12 cellular contexts compared by ENCODE assay signal in genomic region chr12:131736807-131737484, GRCh38. TPM values are rescaled to one million over a fixed set of nuclear protein-coding genes. Genes with fewer than 3 reads are reported as not detected.
DNase-seq lines count a peak whose midpoint lies in the region; ATAC-seq, FAIRE-seq and TF ChIP-seq lines count a peak whose summit lies in the region.
"Had no signal": no experiment of that assay in that cellular context is flagged by ENCODE, and none has a peak within 500 bp of the region (broad histone marks: within the 10 kb centered on the region; RNA-seq: fewer than 3 reads in every experiment).

No MANE protein-coding gene starts in this region.

- H3K4me3 ChIP-seq in PC-9 (peak overlapping the region; percentile 50), endothelial cell of umbilical vein (replicated peaks in 1 of 3; ENCODE audit: insufficient read depth in 1 of 3, low read depth in 1 of 3, low read length in 3 of 3) (no peak overlapping the region)
- H3K4me3 ChIP-seq: gastrocnemius medialis had no signal

- H4K20me1 ChIP-seq in PC-9 (ENCODE audit: insufficient read depth) (no peaks in the 10 kb centered on the region), endothelial cell of umbilical vein (replicated peaks; ENCODE audit: control insufficient read depth, extremely low read depth, insufficient read depth, low read length) (no peaks in the 10 kb centered on the region)

- H3K27me3 ChIP-seq in PC-9 (ENCODE audit: insufficient read depth, low read depth) (no peaks in the 10 kb centered on the region), endothelial cell of umbilical vein (ENCODE audit: control insufficient read depth in 2 of 2, insufficient read depth in 2 of 2, low read length in 2 of 2) (no peaks in the 10 kb centered on the region)
- H3K27me3 ChIP-seq: gastrocnemius medialis had no signal

- H3K4me2 ChIP-seq in PC-9: peak overlapping the region; percentile 86
- peak overlapping the region; percentile 45 for H3K4me2 ChIP-seq in endothelial cell of umbilical vein (ENCODE audit: insufficient read depth, low read length)

- dilution Hi-C loops in endothelial cell of umbilical vein (cut with MboI; ENCODE audit: extremely low pct_ligation_motif_present, low sequenced_read_pairs): no loop called here

- H3K27me3 Mint-ChIP-seq in mesothelial cell of epicardium (ENCODE audit: low read depth): no peaks in the 10 kb centered on the region
- H3K27me3 Mint-ChIP-seq in stimulated activated naive CD8-positive, alpha-beta T cell treated with anti-CD3 and anti-CD28 coated beads, Interleukin-15, amount 100 ng/mL, for 72 hours: no peaks in the 10 kb centered on the region

- H3K27ac Mint-ChIP-seq in mesothelial cell of epicardium: peak overlapping the region; percentile 13
- H3K27ac Mint-ChIP-seq in stimulated activated naive CD8-positive, alpha-beta T cell treated with anti-CD3 and anti-CD28 coated beads, Interleukin-15, amount 100 ng/mL, for 72 hours: no peak overlapping the region
- H3K27ac Mint-ChIP-seq: T-helper 1 cell treated with Interleukin-12 subunit alpha and Interleukin-12 subunit beta and Interleukin-4 antibody, amounts not matched to agents 30 μg/mL and 1 μg/mL, for 36 hours had no signal

- H3K4me3 Mint-ChIP-seq in mesothelial cell of epicardium: peak overlapping the region; percentile 10
- no peak overlapping the region for H3K4me3 Mint-ChIP-seq in stimulated activated naive CD8-positive, alpha-beta T cell treated with anti-CD3 and anti-CD28 coated beads, Interleukin-15, amount 100 ng/mL, for 72 hours
- H3K4me3 Mint-ChIP-seq: T-helper 1 cell treated with Interleukin-12 subunit alpha and Interleukin-12 subunit beta and Interleukin-4 antibody, amounts not matched to agents 30 μg/mL and 1 μg/mL, for 36 hours had no signal

- H3K4me1 Mint-ChIP-seq in mesothelial cell of epicardium: peaks cover 8% of the 10 kb centered on the region
- H3K4me1 Mint-ChIP-seq in stimulated activated naive CD8-positive, alpha-beta T cell treated with anti-CD3 and anti-CD28 coated beads, Interleukin-15, amount 100 ng/mL, for 72 hours: no peaks in the 10 kb centered on the region

- ATAC-seq in stimulated activated naive CD8-positive, alpha-beta T cell treated with anti-CD3 and anti-CD28 coated beads, Interleukin-15, amount 100 ng/mL, for 72 hours: no peak
- no peak for ATAC-seq in HG02840 (IDR thresholded peaks at IDR 0.05; ENCODE audit: low FRiP score, unreplicated experiment)
- ATAC-seq: gastrocnemius medialis had no signal

- no TSS peak for BruUV-seq in PC-9 (replicated peaks; lab: Mats Ljungman, UMichigan)
- no TSS peak for BruUV-seq in endothelial cell of umbilical vein (replicated peaks; lab: Mats Ljungman, UMichigan)

- no peak overlapping the region; the same call in 1 of the 2 replicates for H2AFZ ChIP-seq in PC-9
- H2AFZ ChIP-seq in endothelial cell of umbilical vein (ENCODE audit: low read depth, low read length): no peak overlapping the region

- POLR2A ChIA-PET in PC-9 (lab: Charles Lee; ENCODE audit: unreplicated experiment): interaction anchor here (0.6 kb wide), 1 partner anchor 1172 kb away, joined by 3 read pairs; no protein-coding TSS in a partner anchor
- POLR2A ChIA-PET in endothelial cell of umbilical vein (lab: Charles Lee): no interaction called here

- no peak for TF ChIP-seq CTCF in PC-9 (conservative IDR thresholded peaks at IDR 0.05)
- no peak for TF ChIP-seq CTCF in endothelial cell of umbilical vein (IDR thresholded peaks at IDR 0.05; ENCODE audit: extremely low read depth in 1 of 2, insufficient read depth in 1 of 2, low read depth in 1 of 2, low read length in 2 of 2)
- TF ChIP-seq CTCF in mesothelial cell of epicardium (IDR thresholded peaks at IDR 0.05; ENCODE audit: unreplicated experiment): no peak

- peaks cover 27% of the 10 kb centered on the region for H3K36me3 Mint-ChIP-seq in mesothelial cell of epicardium

- no peaks in the 10 kb centered on the region for H3K9me1 ChIP-seq in endothelial cell of umbilical vein (replicated peaks; ENCODE audit: control insufficient read depth, extremely low read depth, insufficient read depth, low read length)

- H3K4me1 ChIP-seq in PC-9 (replicated peaks; ENCODE audit: insufficient read depth) (peaks cover 23% of the 10 kb centered on the region), endothelial cell of umbilical vein (ENCODE audit: control insufficient read depth, extremely low read depth, insufficient read depth, low read length) (peaks cover 10% of the 10 kb centered on the region)

- no peaks in the 10 kb centered on the region; the same call in 1 of the 2 replicates for H3K9me3 ChIP-seq in PC-9 (ENCODE audit: insufficient read depth, low read depth)
- no peaks in the 10 kb centered on the region for H3K9me3 ChIP-seq in endothelial cell of umbilical vein (replicated peaks; ENCODE audit: control insufficient read depth, insufficient read depth, low read length)
- H3K9me3 ChIP-seq: gastrocnemius medialis had no signal

- no peaks in the 10 kb centered on the region for H3K9me2 ChIP-seq in PC-9 (ENCODE audit: insufficient read depth)

- H3K27ac ChIP-seq in PC-9 (peak overlapping the region; percentile 80), endothelial cell of umbilical vein (ENCODE audit: insufficient read depth, low read depth, low read length) (peak overlapping the region; percentile 61)
- H3K27ac ChIP-seq: gastrocnemius medialis had no signal

- H3K9me3 Mint-ChIP-seq in mesothelial cell of epicardium: peaks cover 4% of the 10 kb centered on the region
- no peaks in the 10 kb centered on the region for H3K9me3 Mint-ChIP-seq in stimulated activated naive CD8-positive, alpha-beta T cell treated with anti-CD3 and anti-CD28 coated beads, Interleukin-15, amount 100 ng/mL, for 72 hours
- H3K9me3 Mint-ChIP-seq: T-helper 1 cell treated with Interleukin-12 subunit alpha and Interleukin-12 subunit beta and Interleukin-4 antibody, amounts not matched to agents 30 μg/mL and 1 μg/mL, for 36 hours had no signal

- peak overlapping the region; percentile 4 for H3K9ac ChIP-seq in endothelial cell of umbilical vein (replicated peaks; ENCODE audit: extremely low read depth, insufficient read depth, low read length)

- DNase-seq in EH (ENCODE audit: low read depth) (peak; percentile 71), PC-9 (peak; percentile 89 to 98), endothelial cell of umbilical vein (ENCODE audit: low read depth, low spot score) (peak; percentile 29), mesothelial cell of epicardium (ENCODE audit: low spot score in 2 of 2, unreplicated experiment in 2 of 2) (no peak), NCI-H510A treated with DMSO at 0.1 percent for 48 hours (lab: John Stamatoyannopoulos, UW) (no peak), globus pallidus (ENCODE audit: low spot score) (no peak)
- DNase-seq in stimulated activated naive CD8-positive, alpha-beta T cell treated with anti-CD3 and anti-CD28 coated beads, Interleukin-15, amount 100 ng/mL, for 72 hours: no peak
- DNase-seq: gastrocnemius medialis, NCI-H1694 treated with DMSO at 0.1 percent for 48 hours, nucleus accumbens had no signal

- H3K36me3 ChIP-seq in PC-9 (ENCODE audit: low read depth) (peaks cover 27% of the 10 kb centered on the region), endothelial cell of umbilical vein (ENCODE audit: control insufficient read depth in 2 of 2, extremely low read depth in 1 of 2, insufficient read depth in 2 of 2, low read length in 2 of 2) (peaks cover 8 to 35% of the 10 kb centered on the region in 2 experiments)

- intact Hi-C loops in PC-9 (cut with micrococcal nuclease; ENCODE audit: unreplicated experiment) (loop anchor here (2.0 kb wide), 2 partner anchors 48 to 94 kb away; no protein-coding TSS in a partner anchor), endothelial cell of umbilical vein (cut with micrococcal nuclease) (loop anchor here (2.0 kb wide), 1 partner anchor 94 kb away; no protein-coding TSS in a partner anchor)

- peak; percentile 88 for FAIRE-seq in endothelial cell of umbilical vein (lab: Jason Lieb, UNC)

- H3F3A ChIP-seq in PC-9 (ENCODE audit: insufficient read depth, low read depth): peaks cover 38% of the 10 kb centered on the region

- CTCF ChIA-PET in PC-9 (lab: Charles Lee) (no interaction called here), endothelial cell of umbilical vein (lab: Charles Lee) (interaction anchor here (1.0 to 2.4 kb wide), 3 partner anchors 10 to 93 kb away, joined by 3 to 10 read pairs (median 4); no protein-coding TSS in a partner anchor)

- TF ChIP-seq POLR2A in endothelial cell of umbilical vein (IDR thresholded peaks at IDR 0.05; ENCODE audit: low read depth, low read length): no peak

- peaks cover 15% of the 10 kb centered on the region; the same call in 1 of the 2 replicates for H3K79me2 ChIP-seq in PC-9 (ENCODE audit: low read depth)
- H3K79me2 ChIP-seq in endothelial cell of umbilical vein (ENCODE audit: control insufficient read depth, insufficient read depth, low read length): no peaks in the 10 kb centered on the region

TF ChIP-seq in endothelial cell of umbilical vein, 7 proteins besides CTCF, POLR2A, EP300 and RAD21:
- no peak for TF ChIP-seq POLR2AphosphoS5 (IDR thresholded peaks at IDR 0.05; ENCODE audit: insufficient read depth, low read depth, low read length)
- TF ChIP-seq MYC (IDR thresholded peaks at IDR 0.05; ENCODE audit: low read depth, low read length): no peak
- peak; percentile 4 for TF ChIP-seq JUN (IDR thresholded peaks at IDR 0.05; ENCODE audit: borderline replicate concordance, insufficient read depth, insufficient read length, low read depth)
- TF ChIP-seq FOS (IDR thresholded peaks at IDR 0.05; ENCODE audit: borderline replicate concordance, insufficient read depth, low read length): peak; percentile 24

RNA-seq across cellular contexts. Expression of gene SFSWAP, which starts 26.1 kb away (rescaled TPM):
- total RNA-seq in PC-9 (2021): 40.7 and 41.9 TPM in 2 replicates
- total RNA-seq in endothelial cell of umbilical vein: 53.1 and 53.3 TPM in 2 replicates
- 38.1 and 49.4 TPM in 2 replicates for polyA plus RNA-seq in endothelial cell of umbilical vein
- polyA plus RNA-seq in endothelial cell of umbilical vein (2011; cell fraction: cytosol; rRNA removed): 10.3 and 11.4 TPM in 2 replicates
- polyA plus RNA-seq in endothelial cell of umbilical vein (2011; cell fraction: nucleus; rRNA removed): 120 and 124 TPM in 2 replicates
- polyA plus RNA-seq in endothelial cell of umbilical vein (2012): 27.3 and 28.7 TPM in 2 replicates
- 35.4 and 42.8 TPM in 2 replicates for polyA minus RNA-seq in endothelial cell of umbilical vein
- polyA minus RNA-seq in endothelial cell of umbilical vein (2011; cell fraction: cytosol; rRNA and poly(A)+ RNA removed): 3.7 TPM
- 65.3 and 79.4 TPM in 2 replicates for polyA minus RNA-seq in endothelial cell of umbilical vein (2011; cell fraction: nucleus; rRNA and poly(A)+ RNA removed)
- 73.0 to 77.9 TPM (median 76.9 TPM) in 3 replicates for total RNA-seq in mesothelial cell of epicardium

Comparison
In these comparisons a context has a peak if more than half of its experiments do, and no peak if none do; other contexts are left out.
1. DNase-seq: peak in EH (single experiment), PC-9 (2 of 2) and endothelial cell of umbilical vein (single experiment); none in mesothelial cell of epicardium (0 of 2), stimulated activated naive CD8-positive, alpha-beta T cell treated with anti-CD3 and anti-CD28 coated beads, Interleukin-15, amount 100 ng/mL, for 72 hours (0 of 2), NCI-H510A treated with DMSO at 0.1 percent for 48 hours (single experiment) and globus pallidus (single experiment).